Comparison of ENCODE assay signal across 28 cellular contexts in the genomic region with DNA sequence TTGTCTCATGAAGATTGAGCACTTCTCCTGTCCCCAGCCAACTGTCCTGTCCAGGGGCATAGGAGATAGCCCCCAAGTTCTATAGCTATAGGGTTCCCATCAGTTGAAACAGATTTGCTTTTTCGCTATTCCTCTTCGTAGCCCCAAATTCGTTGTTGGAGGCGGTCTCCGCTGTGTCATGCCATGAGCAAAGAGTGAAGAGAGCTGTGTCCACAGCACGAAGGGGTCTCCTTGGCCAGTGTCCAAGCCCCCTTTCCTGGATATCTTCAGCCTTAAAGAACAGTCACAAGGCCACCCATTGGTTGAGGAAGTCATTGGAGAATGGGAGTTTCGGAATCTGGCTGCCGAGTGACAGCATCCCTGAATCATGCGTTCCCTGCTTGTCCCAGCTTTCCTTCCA. TPM values are rescaled to one million over a fixed set of nuclear protein-coding genes. Genes with fewer than 3 reads are reported as not detected.
"Had no signal": no experiment of that assay in that cellular context is flagged by ENCODE, and none has a peak within 500 bp of the region (broad histone marks: within the 10 kb centered on the region; RNA-seq: fewer than 3 reads in every experiment).

No MANE protein-coding gene starts in this region.

- DNase-seq: activated CD4-positive, alpha-beta memory T cell treated with anti-CD3 and anti-CD28 coated beads for 36 hours; activated CD4-positive, alpha-beta T cell treated with anti-CD3 and anti-CD28 coated beads, Interleukin-2, amount 10 ng/mL, durations not matched to agents 7 days and 5 days; activated CD4-positive, CD25-positive, alpha-beta regulatory T cell; activated CD8-positive, alpha-beta memory T cell treated with anti-CD3 and anti-CD28 coated beads for 24 hours; activated gamma-delta T cell; activated naive CD4-positive, alpha-beta T cell treated with anti-CD3 and anti-CD28 coated beads for 36 hours; activated T-cell treated with anti-CD3 and anti-CD28 coated beads, Interleukin-2, amount 50 U/mL, for 4 hours; amygdala; MG63; MV-4-11; NCI-H1092 treated with DMSO at 0.1 percent for 48 hours; NCI-H1436; NCI-H1694 treated with DMSO at 0.1 percent for 48 hours; NCI-H2081; NCI-H510A treated with DMSO at 0.1 percent for 48 hours; NCI-H69; NK-92 treated with Interleukin-12 subunit alpha and Interleukin-12 subunit beta, amount 100 ng/mL, for 24 hours; OCI-M1; RPMI8226; T-cell; T-helper 2 cell; T1000 had no signal

- H3K27me3 ChIP-seq: MG63 had no signal

- H3K4me3 ChIP-seq: MG63, SK-N-MC had no signal

- H3K4me3 Mint-ChIP-seq: activated CD4-positive, alpha-beta memory T cell treated with anti-CD3 and anti-CD28 coated beads for 36 hours; activated CD4-positive, alpha-beta T cell treated with anti-CD3 and anti-CD28 coated beads, Interleukin-2, amount 10 ng/mL, durations not matched to agents 7 days and 5 days; activated naive CD4-positive, alpha-beta T cell treated with anti-CD3 and anti-CD28 coated beads for 36 hours; activated naive CD8-positive, alpha-beta T cell; activated T-cell treated with anti-CD3 and anti-CD28 coated beads, Interleukin-2, amount 50 U/mL, for 4 hours; activated T-helper 17 cell treated with anti-CD3 and anti-CD28 coated beads, Interleukin-2, amount 50 U/mL, for 72 hours; T-cell had no signal

- H3K27ac Mint-ChIP-seq: activated CD4-positive, alpha-beta memory T cell treated with anti-CD3 and anti-CD28 coated beads for 36 hours; activated CD4-positive, alpha-beta T cell treated with anti-CD3 and anti-CD28 coated beads, Interleukin-2, amount 10 ng/mL, durations not matched to agents 7 days and 5 days; activated naive CD4-positive, alpha-beta T cell treated with anti-CD3 and anti-CD28 coated beads for 36 hours; activated naive CD8-positive, alpha-beta T cell; activated T-helper 17 cell treated with anti-CD3 and anti-CD28 coated beads, Interleukin-2, amount 50 U/mL, for 72 hours; T-cell had no signal

- ATAC-seq: activated T-cell treated with anti-CD3 and anti-CD28 coated beads, Interleukin-2, amount 50 U/mL, for 4 hours; activated T-helper 17 cell treated with anti-CD3 and anti-CD28 coated beads, Interleukin-2, amount 50 U/mL, for 72 hours; Panc1; Right ventricle myocardium inferior; T-cell had no signal

- H3K36me3 ChIP-seq: MG63 had no signal

- H3K27me3 Mint-ChIP-seq: activated CD4-positive, alpha-beta T cell treated with anti-CD3 and anti-CD28 coated beads, Interleukin-2, amount 10 ng/mL, durations not matched to agents 7 days and 5 days; activated naive CD8-positive, alpha-beta T cell had no signal

- H3K9me3 ChIP-seq: MG63 had no signal

- H3K36me3 Mint-ChIP-seq: activated CD4-positive, alpha-beta memory T cell treated with anti-CD3 and anti-CD28 coated beads for 36 hours; activated naive CD8-positive, alpha-beta T cell; T-cell had no signal

- H3K9me3 Mint-ChIP-seq: activated CD4-positive, alpha-beta memory T cell treated with anti-CD3 and anti-CD28 coated beads for 36 hours; activated CD4-positive, alpha-beta T cell treated with anti-CD3 and anti-CD28 coated beads, Interleukin-2, amount 10 ng/mL, durations not matched to agents 7 days and 5 days; activated naive CD4-positive, alpha-beta T cell treated with anti-CD3 and anti-CD28 coated beads for 36 hours; activated T-cell treated with anti-CD3 and anti-CD28 coated beads, Interleukin-2, amount 50 U/mL, for 4 hours; activated T-helper 17 cell treated with anti-CD3 and anti-CD28 coated beads, Interleukin-2, amount 50 U/mL, for 72 hours; T-cell had no signal

- H3K27ac ChIP-seq: SK-N-MC, VCaP had no signal

- H3K4me1 Mint-ChIP-seq: activated CD4-positive, alpha-beta T cell treated with anti-CD3 and anti-CD28 coated beads, Interleukin-2, amount 10 ng/mL, durations not matched to agents 7 days and 5 days; activated T-helper 17 cell treated with anti-CD3 and anti-CD28 coated beads, Interleukin-2, amount 50 U/mL, for 72 hours; T-cell had no signal

RNA-seq across cellular contexts. Expression of a gene that starts 21.0 kb away (rescaled TPM):
- total RNA-seq: activated CD4-positive, alpha-beta memory T cell treated with anti-CD3 and anti-CD28 coated beads for 36 hours; activated CD4-positive, alpha-beta T cell treated with anti-CD3 and anti-CD28 coated beads, Interleukin-2, amount 10 ng/mL, durations not matched to agents 7 days and 5 days; activated naive CD4-positive, alpha-beta T cell treated with anti-CD3 and anti-CD28 coated beads for 36 hours; activated T-helper 17 cell treated with anti-CD3 and anti-CD28 coated beads, Interleukin-2, amount 50 U/mL, for 72 hours had no signal
